In genomic region chr10:125333209-125333591, GRCh38 we compare ENCODE assay signal across 23 cellular contexts.
"Had no signal": no experiment of that assay in that cellular context is flagged by ENCODE, and none has a peak within 500 bp of the region (broad histone marks: within the 10 kb centered on the region; RNA-seq: fewer than 3 reads in every experiment).

No MANE protein-coding gene starts in this region.

- DNase-seq: activated CD4-positive, alpha-beta T cell treated with anti-CD3 and anti-CD28 coated beads for 48 hours; activated CD4-positive, alpha-beta T cell treated with anti-CD3 and anti-CD28 coated beads, Interleukin-2, amount 50 U/mL, for 48 hours; activated CD8-positive, alpha-beta memory T cell treated with anti-CD3 and anti-CD28 coated beads, Interleukin-2, amount 50 U/mL, for 4 hours; activated naive CD8-positive, alpha-beta T cell treated with anti-CD3 and anti-CD28 coated beads, Interleukin-2, amount 50 U/mL, for 24 hours; activated T-cell treated with anti-CD3 and anti-CD28 coated beads, Interleukin-2, amount 50 U/mL, for 1 hour; amygdala; effector CD8-positive, alpha-beta T cell; foreskin fibroblast; head of caudate nucleus; mucosa of descending colon; ovary; retina; stimulated activated CD4-positive, alpha-beta T cell treated with anti-CD3 and anti-CD28 coated beads, Interleukin-2, amount 100 ng/mL, for 48 hours; T-helper 17 cell; T1000; upper lobe of left lung; WERI-Rb-1 had no signal

- H3K27ac ChIP-seq: ovary, upper lobe of left lung, vagina, WERI-Rb-1 had no signal

- ATAC-seq: activated CD4-positive, CD25-positive, alpha-beta regulatory T cell treated with anti-CD3 and anti-CD28 coated beads, Interleukin-2, amount 50 U/mL, for 24 hours; activated naive CD8-positive, alpha-beta T cell treated with anti-CD3 and anti-CD28 coated beads, Interleukin-2, amount 50 U/mL, for 24 hours; left lobe of liver; mucosa of descending colon; natural killer cell treated with Interleukin-12 subunit alpha and Interleukin-12 subunit beta and Interleukin-15 and Interleukin-18, amount 100 ng/mL, for 72 hours; SK-N-SH treated with all-trans-retinoic acid at 6 μM for 48 hours; T-helper 17 cell had no signal

- H3K36me3 ChIP-seq: ovary, upper lobe of left lung, vagina, WERI-Rb-1 had no signal

- H3K27me3 ChIP-seq: ovary, upper lobe of left lung, vagina had no signal

- H3K9me3 ChIP-seq: mucosa of descending colon, ovary, upper lobe of left lung, vagina had no signal

- H3K4me1 ChIP-seq: upper lobe of left lung, vagina had no signal

- H3K4me3 ChIP-seq: lung, mucosa of descending colon, ovary, upper lobe of left lung, vagina had no signal
